Comparison of ENCODE assay signal across 16 cellular contexts in genomic region chr1:33170351-33171274, GRCh38. TPM values are rescaled to one million over a fixed set of nuclear protein-coding genes. Genes with fewer than 3 reads are reported as not detected.
DNase-seq lines count a peak whose midpoint lies in the region; ATAC-seq, FAIRE-seq and TF ChIP-seq lines count a peak whose summit lies in the region.
"Had no signal": no experiment of that assay in that cellular context is flagged by ENCODE, and none has a peak within 500 bp of the region (broad histone marks: within the 10 kb centered on the region; RNA-seq: fewer than 3 reads in every experiment).

No MANE protein-coding gene starts in this region.

- H3K4me3 Mint-ChIP-seq in CD14-positive monocyte (no peak overlapping the region), GM23338 (no peak overlapping the region)
- H3K4me3 Mint-ChIP-seq in activated CD4-positive, alpha-beta memory T cell treated with anti-CD3 and anti-CD28 coated beads for 36 hours = no peak overlapping the region
- H3K4me3 Mint-ChIP-seq in T-helper 2 cell treated with Interferon-gamma antibody and Interleukin-4, amounts not matched to agents 5 μg/mL and 100 μg/mL, for 36 hours = no peak overlapping the region
- H3K4me3 Mint-ChIP-seq: activated CD8-positive, alpha-beta T cell treated with anti-CD3 and anti-CD28 coated beads for 36 hours; natural killer cell treated with Interleukin-12 subunit alpha and Interleukin-12 subunit beta and Interleukin-15 and Interleukin-18, amount 100 ng/mL, for 72 hours had no signal

- POLR2A ChIA-PET in K562 (lab: Yijun Ruan, JAX) = interaction anchor here (0.9 kb wide), 1 partner anchor 10 kb away, joined by 4 read pairs; no protein-coding TSS in a partner anchor
- POLR2A ChIA-PET in activated CD4-positive, alpha-beta memory T cell treated with anti-CD3 and anti-CD28 coated beads for 36 hours (lab: Charles Lee) = no interaction called here

- no peaks in the 10 kb centered on the region for H3F3A ChIP-seq in GM23338 (replicated peaks; ENCODE audit: low read depth)

- TF ChIP-seq CTCF in CD14-positive monocyte (IDR thresholded peaks at IDR 0.05) (no peak), K562 (IDR thresholded peaks at IDR 0.05 in 2 of 3, conservative IDR thresholded peaks at IDR 0.05 in 1 of 3; ENCODE audit: insufficient read depth in 2 of 3, low read depth in 1 of 3, low read length in 3 of 3) (no peak), GM23338 (conservative IDR thresholded peaks at IDR 0.05; ENCODE audit: low read depth in 2 of 2) (no peak)

- no peak overlapping the region for H4K8ac ChIP-seq in neuronal stem cell (ENCODE audit: low read depth, low read length)

- no peak overlapping the region for H2AFZ ChIP-seq in K562 (ENCODE audit: low read depth, low read length)
- H2AFZ ChIP-seq in neuronal stem cell (ENCODE audit: low read length) = no peak overlapping the region
- H2AFZ ChIP-seq in GM23338 = no peak overlapping the region

- H3K36me3 ChIP-seq in K562 (ENCODE audit: control insufficient read depth, insufficient read depth, low read length) = no peaks in the 10 kb centered on the region
- H3K36me3 ChIP-seq in neuronal stem cell (replicated peaks in 1 of 2; ENCODE audit: control insufficient read depth in 2 of 2, insufficient read depth in 2 of 2, low read length in 2 of 2) = peaks cover 0 to 56% of the 10 kb centered on the region in 2 donors
- H3K36me3 ChIP-seq in GM23338 (ENCODE audit: insufficient read depth) = no peaks in the 10 kb centered on the region
- H3K36me3 ChIP-seq: Peyer's patch had no signal

- H3K9ac ChIP-seq in K562 (ENCODE audit: insufficient read depth in 1 of 2, low read depth in 2 of 2, low read length in 2 of 2) (no peak overlapping the region), neuronal stem cell (ENCODE audit: low read depth, low read length, poor library complexity) (no peak overlapping the region)

- H3K4me2 ChIP-seq in K562 (ENCODE audit: insufficient read depth, low read length) (no peak overlapping the region), neuronal stem cell (ENCODE audit: insufficient read depth, low read length, poor library complexity, severe bottlenecking) (no peak overlapping the region), GM23338 (no peak overlapping the region)

- in situ Hi-C loops in K562 (cut with MboI) = no loop called here

- H3K4ac ChIP-seq in neuronal stem cell (ENCODE audit: low read length) = no peak overlapping the region

- intact Hi-C loops in CD14-positive monocyte (cut with micrococcal nuclease) = no loop called here
- intact Hi-C loops in K562 (cut with micrococcal nuclease) = no loop called here
- intact Hi-C loops in cardiac septum (cut with DNase I) = no loop called here
- intact Hi-C loops in activated CD4-positive, alpha-beta memory T cell treated with anti-CD3 and anti-CD28 coated beads for 36 hours (cut with micrococcal nuclease) = no loop called here

- CTCF ChIA-PET in K562 (lab: Yijun Ruan, JAX; ENCODE audit: low intra/inter-chr PET ratio) = interaction anchor here (0.5 kb wide), 1 partner anchor 133 kb away, joined by 3 read pairs; no protein-coding TSS in a partner anchor
- CTCF ChIA-PET in activated CD4-positive, alpha-beta memory T cell treated with anti-CD3 and anti-CD28 coated beads for 36 hours (lab: Charles Lee) = no interaction called here

- no peaks in the 10 kb centered on the region for H3K79me1 ChIP-seq in neuronal stem cell (ENCODE audit: low read depth, low read length)

- no TSS peak for BruUV-seq in K562 (replicated peaks; lab: Mats Ljungman, UMichigan)

- no peak for TF ChIP-seq EP300 in K562 (IDR thresholded peaks at IDR 0.05; ENCODE audit: low read length)

- H3K79me2 ChIP-seq in K562 (ENCODE audit: control insufficient read depth, insufficient read depth, low read length) (no peaks in the 10 kb centered on the region), GM23338 (replicated peaks; ENCODE audit: insufficient read depth) (no peaks in the 10 kb centered on the region)

- H3K27me3 Mint-ChIP-seq in CD14-positive monocyte (ENCODE audit: low read depth in 3 of 3) (no peaks in the 10 kb centered on the region), GM23338 (ENCODE audit: insufficient read depth, low read depth, poor library complexity) (peaks cover 2% of the 10 kb centered on the region)
- no peaks in the 10 kb centered on the region for H3K27me3 Mint-ChIP-seq in activated CD4-positive, alpha-beta memory T cell treated with anti-CD3 and anti-CD28 coated beads for 36 hours
- no peaks in the 10 kb centered on the region for H3K27me3 Mint-ChIP-seq in T-helper 2 cell treated with Interferon-gamma antibody and Interleukin-4, amounts not matched to agents 5 μg/mL and 100 μg/mL, for 36 hours (ENCODE audit: low read depth)
- H3K27me3 Mint-ChIP-seq: activated CD8-positive, alpha-beta T cell treated with anti-CD3 and anti-CD28 coated beads for 36 hours; natural killer cell treated with Interleukin-12 subunit alpha and Interleukin-12 subunit beta and Interleukin-15 and Interleukin-18, amount 100 ng/mL, for 72 hours had no signal

- H3K4me3 ChIP-seq in K562 (no peak overlapping the region), neuronal stem cell (ENCODE audit: low read length in 2 of 2) (no peak overlapping the region), GM23338 (no peak overlapping the region)
- H3K4me3 ChIP-seq: Peyer's patch had no signal

- no peaks in the 10 kb centered on the region for H3K9me1 ChIP-seq in K562 (ENCODE audit: control insufficient read depth, insufficient read depth, low read length)

- H3K23ac ChIP-seq in neuronal stem cell (ENCODE audit: low read depth, low read length, poor library complexity) = no peak overlapping the region

- peaks cover 0 to 4% of the 10 kb centered on the region in 2 experiments; a peak in 2 of 5 replicates for H3K4me1 ChIP-seq in K562 (replicated peaks in 1 of 2; ENCODE audit: control insufficient read depth in 2 of 2, insufficient read depth in 2 of 2, low read length in 2 of 2)
- peaks cover 17% of the 10 kb centered on the region in 2 donors for H3K4me1 ChIP-seq in neuronal stem cell (ENCODE audit: control insufficient read depth in 2 of 2, insufficient read depth in 1 of 2, low read depth in 1 of 2, low read length in 2 of 2)
- H3K4me1 ChIP-seq in GM23338 (ENCODE audit: insufficient read depth) = peaks cover 2% of the 10 kb centered on the region
- H3K4me1 ChIP-seq: Caco-2 had no signal

- H4K91ac ChIP-seq in neuronal stem cell (ENCODE audit: low read depth, low read length, poor library complexity) = no peak overlapping the region

- H3K14ac ChIP-seq in neuronal stem cell (ENCODE audit: low read length) = no peak overlapping the region

- H2BK5ac ChIP-seq in neuronal stem cell (ENCODE audit: low read length) = no peak overlapping the region

- peak overlapping the region; percentile 14 for H2AK5ac ChIP-seq in neuronal stem cell (ENCODE audit: low read depth, low read length)

- no peak overlapping the region for H2BK120ac ChIP-seq in neuronal stem cell (ENCODE audit: low read depth, low read length)

- ATAC-seq in K562 (no peak), GM23338 (no peak)
- ATAC-seq: activated CD8-positive, alpha-beta T cell treated with anti-CD3 and anti-CD28 coated beads for 36 hours; left colon; natural killer cell treated with Interleukin-12 subunit alpha and Interleukin-12 subunit beta and Interleukin-15 and Interleukin-18, amount 100 ng/mL, for 72 hours had no signal

- no peak for FAIRE-seq in K562 (lab: Jason Lieb, UNC)

- 24% methylated on average over 13 of the region's 13 CpGs for WGBS in K562 (ENCODE audit: insufficient coverage, low coverage, missing lambda C conversion rate)
- WGBS in neuronal stem cell (ENCODE audit: extremely low coverage in 2 of 2, insufficient read length in 2 of 2, insufficient replicate concordance in 1 of 2), 2 donors = no CpG with 5 or more reads among the region's 13 CpGs

- H3K4me1 Mint-ChIP-seq in CD14-positive monocyte = no peaks in the 10 kb centered on the region
- peaks cover 30% of the 10 kb centered on the region for H3K4me1 Mint-ChIP-seq in GM23338
- H3K4me1 Mint-ChIP-seq in activated CD4-positive, alpha-beta memory T cell treated with anti-CD3 and anti-CD28 coated beads for 36 hours (ENCODE audit: low read depth) = peaks cover 12% of the 10 kb centered on the region
- H3K4me1 Mint-ChIP-seq in T-helper 2 cell treated with Interferon-gamma antibody and Interleukin-4, amounts not matched to agents 5 μg/mL and 100 μg/mL, for 36 hours (ENCODE audit: low read depth) = peaks cover 6% of the 10 kb centered on the region

- no peaks in the 10 kb centered on the region for H3K9me3 Mint-ChIP-seq in CD14-positive monocyte
- peaks cover 3% of the 10 kb centered on the region; the same call in 2 of the 3 replicates for H3K9me3 Mint-ChIP-seq in GM23338
- H3K9me3 Mint-ChIP-seq in activated CD4-positive, alpha-beta memory T cell treated with anti-CD3 and anti-CD28 coated beads for 36 hours = no peaks in the 10 kb centered on the region
- H3K9me3 Mint-ChIP-seq in T-helper 2 cell treated with Interferon-gamma antibody and Interleukin-4, amounts not matched to agents 5 μg/mL and 100 μg/mL, for 36 hours = no peaks in the 10 kb centered on the region
- H3K9me3 Mint-ChIP-seq: activated CD8-positive, alpha-beta T cell treated with anti-CD3 and anti-CD28 coated beads for 36 hours; natural killer cell treated with Interleukin-12 subunit alpha and Interleukin-12 subunit beta and Interleukin-15 and Interleukin-18, amount 100 ng/mL, for 72 hours had no signal

- no peak for TF ChIP-seq POLR2A in K562 (conservative IDR thresholded peaks at IDR 0.05)

- H3K27me3 ChIP-seq in K562 (ENCODE audit: control insufficient read depth in 2 of 2, insufficient read depth in 2 of 2, low read length in 2 of 2) = peaks cover 2 to 46% of the 10 kb centered on the region in 2 experiments; a peak in 3 of 5 replicates
- H3K27me3 ChIP-seq in neuronal stem cell (ENCODE audit: control insufficient read depth in 3 of 3, insufficient read depth in 3 of 3, low read depth in 1 of 3, low read length in 3 of 3) = no peaks in the 10 kb centered on the region
- no peaks in the 10 kb centered on the region for H3K27me3 ChIP-seq in GM23338 (ENCODE audit: insufficient read depth)
- H3K27me3 ChIP-seq: Peyer's patch had no signal

- peaks cover 28 to 32% of the 10 kb centered on the region in 2 donors for H3K36me3 Mint-ChIP-seq in CD14-positive monocyte
- peaks cover 14% of the 10 kb centered on the region for H3K36me3 Mint-ChIP-seq in GM23338 (ENCODE audit: low read depth)
- peaks cover under 1% of the 10 kb centered on the region for H3K36me3 Mint-ChIP-seq in activated CD4-positive, alpha-beta memory T cell treated with anti-CD3 and anti-CD28 coated beads for 36 hours
- peaks cover 9% of the 10 kb centered on the region for H3K36me3 Mint-ChIP-seq in T-helper 2 cell treated with Interferon-gamma antibody and Interleukin-4, amounts not matched to agents 5 μg/mL and 100 μg/mL, for 36 hours (ENCODE audit: low read depth)
- H3K36me3 Mint-ChIP-seq: natural killer cell treated with Interleukin-12 subunit alpha and Interleukin-12 subunit beta and Interleukin-15 and Interleukin-18, amount 100 ng/mL, for 72 hours had no signal

- H3K18ac ChIP-seq in neuronal stem cell (ENCODE audit: low read length) = peak overlapping the region; percentile 32

- no peak overlapping the region for H2BK12ac ChIP-seq in neuronal stem cell (ENCODE audit: low read length)

- no peak overlapping the region for H2BK15ac ChIP-seq in neuronal stem cell (ENCODE audit: low read length)

- H3K9me3 ChIP-seq in K562 (replicated peaks; ENCODE audit: control insufficient read depth, insufficient read depth, low read depth, low read length) = no peaks in the 10 kb centered on the region
- peaks cover 1 to 26% of the 10 kb centered on the region in 2 donors for H3K9me3 ChIP-seq in neuronal stem cell (replicated peaks in 1 of 2; ENCODE audit: control insufficient read depth in 2 of 2, insufficient read depth in 1 of 2, low read depth in 1 of 2, low read length in 2 of 2)
- H3K9me3 ChIP-seq: Caco-2, Peyer's patch had no signal

- H3K27ac Mint-ChIP-seq in CD14-positive monocyte (no peak overlapping the region), GM23338 (no peak overlapping the region)
- no peak overlapping the region for H3K27ac Mint-ChIP-seq in activated CD4-positive, alpha-beta memory T cell treated with anti-CD3 and anti-CD28 coated beads for 36 hours
- no peak overlapping the region for H3K27ac Mint-ChIP-seq in T-helper 2 cell treated with Interferon-gamma antibody and Interleukin-4, amounts not matched to agents 5 μg/mL and 100 μg/mL, for 36 hours
- H3K27ac Mint-ChIP-seq: activated CD8-positive, alpha-beta T cell treated with anti-CD3 and anti-CD28 coated beads for 36 hours had no signal

- no peak for TF ChIP-seq RAD21 in K562 (CRISPR knock-in tag; conservative IDR thresholded peaks at IDR 0.05 in 1 of 2, IDR thresholded peaks at IDR 0.05 in 1 of 2)

- H4K20me1 ChIP-seq in K562 (replicated peaks; ENCODE audit: control insufficient read depth, insufficient read depth, low read length) (peaks cover 15% of the 10 kb centered on the region; the same call in 1 of the 2 replicates), GM23338 (replicated peaks; ENCODE audit: insufficient read depth) (peaks cover 6% of the 10 kb centered on the region; the same call in 1 of the 2 replicates)

- peak; percentile 17 for DNase-seq in CD14-positive monocyte (ENCODE audit: low spot score)
- no peak for DNase-seq in K562 (ENCODE audit: extremely low read depth in 1 of 4, low spot score in 3 of 4)
- peak; percentile 78 for DNase-seq in cardiac septum (ENCODE audit: low spot score)
- DNase-seq in neuronal stem cell (ENCODE audit: low spot score) = no peak
- DNase-seq in GM23338 (ENCODE audit: low spot score) = no peak
- no peak for DNase-seq in activated CD4-positive, alpha-beta memory T cell treated with anti-CD3 and anti-CD28 coated beads for 36 hours
- DNase-seq in T-helper 2 cell treated with Interferon-gamma antibody and Interleukin-4, amounts not matched to agents 5 μg/mL and 100 μg/mL, for 36 hours (ENCODE audit: low spot score) = no peak
- no peak for DNase-seq in activated naive CD4-positive, alpha-beta T cell treated with Interleukin-2 at 50 U/mL for 16 hours
- DNase-seq: activated CD8-positive, alpha-beta T cell treated with anti-CD3 and anti-CD28 coated beads for 36 hours; activated effector memory CD4-positive, alpha-beta T cell treated with Interleukin-2 at 50 U/mL for 16 hours; Caco-2; left colon; NCI-H146; Peyer's patch; T1000 had no signal

- no peaks in the 10 kb centered on the region for H3K9me2 ChIP-seq in GM23338 (ENCODE audit: insufficient read depth)

- H3K27ac ChIP-seq in K562 (ENCODE audit: extremely low read depth, low read depth, low read length) (no peak overlapping the region), neuronal stem cell (replicated peaks; ENCODE audit: low read length) (no peak overlapping the region), GM23338 (ENCODE audit: low read depth) (no peak overlapping the region)
- H3K27ac ChIP-seq: Peyer's patch had no signal

RNA-seq across cellular contexts. Expression of gene TRIM62, which starts 11.2 kb away (rescaled TPM):
- polyA plus RNA-seq in CD14-positive monocyte = 1 to 10 TPM; 1.7 to 2.1 TPM
- total RNA-seq in K562 (2011; cell fraction: chromatin; rRNA removed; ENCODE audit: low replicate concordance) = 1.6 and 2.5 TPM in 2 replicates
- total RNA-seq in K562 (2011; cell fraction: nucleolus; rRNA removed) = 1.4 and 2.3 TPM in 2 replicates
- 1.7 and 2.3 TPM in 2 replicates for total RNA-seq in K562 (2011; cell fraction: nucleoplasm; rRNA removed)
- 0.94 and 1.5 TPM in 2 replicates for total RNA-seq in K562 (2014; rRNA removed)
- 0.26 and 0.36 TPM in 2 replicates for total RNA-seq in K562 (2014; rRNA removed; fragmentation: Illumina TruSeq; extraction: Trizol)
- 0.22 and 0.60 TPM in 2 replicates for total RNA-seq in K562 (2015; rRNA removed; fragmentation: Illumina TruSeq; extraction: Trizol)
- 2.2 and 2.3 TPM in 2 replicates for total RNA-seq in K562 (2021)
- polyA plus RNA-seq in K562 (2011; rRNA removed) = 0.18 and 0.41 TPM in 2 replicates
- 0.25 and 0.70 TPM in 2 replicates for polyA plus RNA-seq in K562 (2011; cell fraction: cytosol; rRNA removed)
- 0.83 and 2.1 TPM in 2 replicates for polyA plus RNA-seq in K562 (2011; cell fraction: nucleus; rRNA removed)
- polyA plus RNA-seq in K562 (2012) = 1.4 and 2.9 TPM in 2 replicates
- polyA plus RNA-seq in K562 (2014; fragmentation: Illumina TruSeq; extraction: Trizol) = 1.3 and 1.4 TPM in 2 replicates
- under 1 TPM; 0.27 to 0.62 TPM for polyA plus RNA-seq in K562 (2014; fragmentation: Nextera tagmentation; extraction: Ambion mirVana)
- 0.52 and 0.58 TPM in 2 replicates for polyA plus RNA-seq in K562 (2014; rRNA removed)
- 0.11 and 0.15 TPM in 2 replicates for polyA minus RNA-seq in K562 (2011; rRNA and poly(A)+ RNA removed)
- 0.73 and 0.95 TPM in 2 replicates for polyA minus RNA-seq in K562 (2011; cell fraction: cytosol; rRNA and poly(A)+ RNA removed)
- 0.40 and 1.1 TPM in 2 replicates for polyA minus RNA-seq in K562 (2011; cell fraction: nucleus; rRNA and poly(A)+ RNA removed)
- 3.5 TPM for total RNA-seq in cardiac septum
- polyA plus RNA-seq in neuronal stem cell (2013, experiment 1 of 2) = 3.4 TPM
- 3.4 TPM for polyA plus RNA-seq in neuronal stem cell (2013, experiment 2 of 2)
- total RNA-seq in GM23338 (2014; rRNA removed; shearing (Covaris generic)) = 16.1 and 18.9 TPM in 2 replicates
- 2.7 and 2.9 TPM in 2 replicates for polyA plus RNA-seq in GM23338 (2016; fragmentation: Nextera tagmentation; extraction: Ambion mirVana)
- 1 to 10 TPM; 3.6 to 3.9 TPM for total RNA-seq in activated CD4-positive, alpha-beta memory T cell treated with anti-CD3 and anti-CD28 coated beads for 36 hours

Comparison
In these comparisons a context has a peak if more than half of its experiments do, and no peak if none do; other contexts are left out.
1. DNase-seq: peak in CD14-positive monocyte (single experiment) and cardiac septum (single experiment); none in K562 (0 of 4), neuronal stem cell (single experiment), GM23338 (single experiment), activated CD4-positive, alpha-beta memory T cell treated with anti-CD3 and anti-CD28 coated beads for 36 hours (single experiment), T-helper 2 cell treated with Interferon-gamma antibody and Interleukin-4, amounts not matched to agents 5 μg/mL and 100 μg/mL, for 36 hours (single experiment) and activated naive CD4-positive, alpha-beta T cell treated with Interleukin-2 at 50 U/mL for 16 hours (single experiment).